In genomic region chr7:132544025-132544424, GRCh38 we compare ENCODE assay signal across 21 cellular contexts. TPM values are rescaled to one million over a fixed set of nuclear protein-coding genes. Genes with fewer than 3 reads are reported as not detected.
"Had no signal": no experiment of that assay in that cellular context is flagged by ENCODE, and none has a peak within 500 bp of the region (broad histone marks: within the 10 kb centered on the region; RNA-seq: fewer than 3 reads in every experiment).

No MANE protein-coding gene starts in this region.

- H3K4me3 Mint-ChIP-seq: activated CD4-positive, alpha-beta memory T cell treated with anti-CD3 and anti-CD28 coated beads, Interleukin-2, amount 10 ng/mL, durations not matched to agents 7 days and 5 days; brain; central memory CD8-positive, alpha-beta T cell had no signal

- H3K27ac Mint-ChIP-seq: activated CD4-positive, alpha-beta memory T cell treated with anti-CD3 and anti-CD28 coated beads, Interleukin-2, amount 10 ng/mL, durations not matched to agents 7 days and 5 days; brain had no signal

- H3K4me1 Mint-ChIP-seq: central memory CD8-positive, alpha-beta T cell had no signal

- ATAC-seq: HepG2 had no signal

- DNase-seq: activated CD4-positive, alpha-beta memory T cell treated with anti-CD3 and anti-CD28 coated beads, Interleukin-2, amount 10 ng/mL, durations not matched to agents 7 days and 5 days; activated CD4-positive, CD25-positive, alpha-beta regulatory T cell; activated T-cell treated with anti-CD3 and anti-CD28 coated beads, Interleukin-2, amount 50 U/mL, for 48 hours; amniotic stem cell; NCI-H1092 treated with DMSO at 0.1 percent for 48 hours; NCI-H1417 treated with DMSO at 0.1 percent for 48 hours; NCI-H1694 treated with DMSO at 0.1 percent for 48 hours; NCI-H2029 treated with DMSO at 0.1 percent for 48 hours; NCI-H345; NCI-H510A treated with DMSO at 0.1 percent for 48 hours; NCI-H69; NK-92 treated with Interleukin-12 subunit alpha and Interleukin-12 subunit beta, amount 100 ng/mL, for 24 hours; Peyer's patch; Right ventricle myocardium superior; SJCRH30; SK-N-SH; T-helper 1 cell had no signal

RNA-seq across cellular contexts. Expression of gene PLXNA4, which starts 32.2 kb away (rescaled TPM):
- total RNA-seq: MCF 10A had no signal
